In genomic region chr5:52738095-52738506, GRCh38 we compare ENCODE assay signal across 8 cellular contexts. TPM values are rescaled to one million over a fixed set of nuclear protein-coding genes. Genes with fewer than 3 reads are reported as not detected.
DNase-seq lines count a peak whose midpoint lies in the region; ATAC-seq, FAIRE-seq and TF ChIP-seq lines count a peak whose summit lies in the region.

No MANE protein-coding gene starts in this region.

- TF ChIP-seq EP300 in K562 (IDR thresholded peaks at IDR 0.05; ENCODE audit: low read length), result no peak
- no peak for TF ChIP-seq EP300 in upper lobe of left lung (IDR thresholded peaks at IDR 0.05)

- no peaks in the 10 kb centered on the region for H3K36me3 ChIP-seq in CD4-positive, alpha-beta memory T cell (ENCODE audit: insufficient read depth, low read length)
- H3K36me3 ChIP-seq in K562 (ENCODE audit: control insufficient read depth, insufficient read depth, low read length) (no peaks in the 10 kb centered on the region), upper lobe of left lung (no peaks in the 10 kb centered on the region), vagina (no peaks in the 10 kb centered on the region)

- peaks cover 19 to 45% (median 31%) of the 10 kb centered on the region in 4 donors for H3K4me1 Mint-ChIP-seq in CD4-positive, alpha-beta memory T cell

- TF ChIP-seq POLR2A in K562 (conservative IDR thresholded peaks at IDR 0.05), result no peak
- no peak for TF ChIP-seq POLR2A in upper lobe of left lung (IDR thresholded peaks at IDR 0.05)
- TF ChIP-seq POLR2A in vagina (IDR thresholded peaks at IDR 0.05), result no peak

- H3K27me3 ChIP-seq in CD4-positive, alpha-beta memory T cell (ENCODE audit: insufficient read depth, low read length), result no peaks in the 10 kb centered on the region
- H3K27me3 ChIP-seq in K562 (ENCODE audit: control insufficient read depth in 2 of 2, insufficient read depth in 2 of 2, low read length in 2 of 2), result no peaks in the 10 kb centered on the region
- no peaks in the 10 kb centered on the region for H3K27me3 ChIP-seq in upper lobe of left lung
- no peaks in the 10 kb centered on the region for H3K27me3 ChIP-seq in vagina

- TF ChIP-seq CTCF in K562 (IDR thresholded peaks at IDR 0.05 in 2 of 3, conservative IDR thresholded peaks at IDR 0.05 in 1 of 3; ENCODE audit: insufficient read depth in 2 of 3, low read depth in 1 of 3, low read length in 3 of 3) (no peak), upper lobe of left lung (IDR thresholded peaks at IDR 0.05) (no peak), vagina (IDR thresholded peaks at IDR 0.05) (no peak)

- no peaks in the 10 kb centered on the region for H4K20me1 ChIP-seq in K562 (replicated peaks; ENCODE audit: control insufficient read depth, insufficient read depth, low read length)

- no peak overlapping the region for H3K4me3 ChIP-seq in CD4-positive, alpha-beta memory T cell (ENCODE audit: low read length in 2 of 2)
- H3K4me3 ChIP-seq in K562 (no peak overlapping the region), upper lobe of left lung (no peak overlapping the region), vagina (no peak overlapping the region)

- peak overlapping the region in 6 of 7 donors; percentile 17 to 82 (median 58) for H3K27ac Mint-ChIP-seq in CD4-positive, alpha-beta memory T cell

- H3K27ac ChIP-seq in CD4-positive, alpha-beta memory T cell (ENCODE audit: low read depth, low read length), result no peak overlapping the region
- H3K27ac ChIP-seq in K562 (ENCODE audit: extremely low read depth, low read depth, low read length) (no peak overlapping the region), upper lobe of left lung (no peak overlapping the region), vagina (no peak overlapping the region)

- in situ Hi-C loops in K562 (cut with MboI), result no loop called here

- FAIRE-seq in K562 (lab: Jason Lieb, UNC), result peak; percentile 15

- POLR2A ChIA-PET in CD4-positive, alpha-beta memory T cell (lab: Charles Lee; ENCODE audit: partially characterized antibody), result interaction anchor here (1.0 to 3.4 kb wide), 5 partner anchors 12 to 38 kb away, joined by 3 to 23 read pairs (median 4); no protein-coding TSS in a partner anchor
- POLR2A ChIA-PET in K562 (lab: Yijun Ruan, JAX), result no interaction called here

- peaks cover 0 to 6% (median 0%) of the 10 kb centered on the region in 8 donors for H3K9me3 Mint-ChIP-seq in CD4-positive, alpha-beta memory T cell

- CTCF ChIA-PET in CD4-positive, alpha-beta memory T cell (lab: Charles Lee; ENCODE audit: partially characterized antibody), result interaction anchor here (1.4 to 1.5 kb wide), 2 partner anchors 28 to 44 kb away, joined by 3 to 5 read pairs; no protein-coding TSS in a partner anchor
- CTCF ChIA-PET in K562 (lab: Yijun Ruan, JAX; ENCODE audit: low intra/inter-chr PET ratio), result no interaction called here

- H3K4me2 ChIP-seq in K562 (ENCODE audit: insufficient read depth, low read length), result no peak overlapping the region

- H3K36me3 Mint-ChIP-seq in CD4-positive, alpha-beta memory T cell, result peaks cover 0 to 3% of the 10 kb centered on the region in 2 donors

- H3K9ac ChIP-seq in K562 (ENCODE audit: insufficient read depth in 1 of 2, low read depth in 2 of 2, low read length in 2 of 2), result no peak overlapping the region

- peak; percentile 83 for ATAC-seq in GM19395 (IDR thresholded peaks at IDR 0.05; ENCODE audit: unreplicated experiment)
- peak; percentile 80 for ATAC-seq in HG03457 (IDR thresholded peaks at IDR 0.05; ENCODE audit: unreplicated experiment)
- ATAC-seq in K562, result no peak
- ATAC-seq in upper lobe of left lung (ENCODE audit: low FRiP score in 2 of 2), result no peak
- no peak for ATAC-seq in HG03045 (IDR thresholded peaks at IDR 0.05; ENCODE audit: unreplicated experiment)

- H2AFZ ChIP-seq in K562 (ENCODE audit: low read depth, low read length), result no peak overlapping the region

- H3K27me3 Mint-ChIP-seq in CD4-positive, alpha-beta memory T cell, result no peaks in the 10 kb centered on the region

- no peaks in the 10 kb centered on the region for H3K79me2 ChIP-seq in K562 (ENCODE audit: control insufficient read depth, insufficient read depth, low read length)

- BruUV-seq in K562 (replicated peaks; lab: Mats Ljungman, UMichigan), result no TSS peak

- H3K4me1 ChIP-seq in CD4-positive, alpha-beta memory T cell (ENCODE audit: insufficient read depth, low read length), result peaks cover 27% of the 10 kb centered on the region
- H3K4me1 ChIP-seq in K562 (replicated peaks in 1 of 2; ENCODE audit: control insufficient read depth in 2 of 2, insufficient read depth in 2 of 2, low read length in 2 of 2), result no peaks in the 10 kb centered on the region
- peaks cover 0 to 7% (median 4%) of the 10 kb centered on the region in 4 donors for H3K4me1 ChIP-seq in upper lobe of left lung
- H3K4me1 ChIP-seq in vagina, result no peaks in the 10 kb centered on the region

- peak overlapping the region in 7 of 8 donors; percentile 2 to 72 (median 41) for H3K4me3 Mint-ChIP-seq in CD4-positive, alpha-beta memory T cell

- H3K9me1 ChIP-seq in K562 (ENCODE audit: control insufficient read depth, insufficient read depth, low read length), result no peaks in the 10 kb centered on the region

- TF ChIP-seq RAD21 in K562 (CRISPR knock-in tag; conservative IDR thresholded peaks at IDR 0.05 in 1 of 2, IDR thresholded peaks at IDR 0.05 in 1 of 2), result no peak

- no peak for DNase-seq in CD4-positive, alpha-beta memory T cell
- DNase-seq in K562 (ENCODE audit: extremely low read depth in 1 of 4, low spot score in 3 of 4) (no peak), UCSD-AML1 (lab: John Stamatoyannopoulos, UW; ENCODE audit: unreplicated experiment) (no peak), upper lobe of left lung (no peak), vagina (ENCODE audit: extremely low spot score in 2 of 2) (no peak)

- H3K9me3 ChIP-seq in CD4-positive, alpha-beta memory T cell (ENCODE audit: control insufficient read depth in 1 of 2, low read length in 2 of 2), result no peaks in the 10 kb centered on the region
- H3K9me3 ChIP-seq in K562 (replicated peaks; ENCODE audit: control insufficient read depth, insufficient read depth, low read depth, low read length) (no peaks in the 10 kb centered on the region), upper lobe of left lung (no peaks in the 10 kb centered on the region), vagina (no peaks in the 10 kb centered on the region)

- intact Hi-C loops in CD4-positive, alpha-beta memory T cell (cut with micrococcal nuclease), result no loop called here
- intact Hi-C loops in K562 (cut with micrococcal nuclease), result no loop called here
- intact Hi-C loops in vagina (cut with DNase I), result no loop called here

RNA-seq across cellular contexts. Expression of gene ITGA1, which starts 49.6 kb away (rescaled TPM):
- 1 to 10 TPM; 4.2 to 5.8 TPM for total RNA-seq in CD4-positive, alpha-beta memory T cell
- polyA plus RNA-seq in CD4-positive, alpha-beta memory T cell, result 1 to 10 TPM; 1.9 to 5.5 TPM
- total RNA-seq in K562 (2011; cell fraction: chromatin; rRNA removed; ENCODE audit: low replicate concordance), result not detected in 2 replicates
- total RNA-seq in K562 (2011; cell fraction: nucleolus; rRNA removed), result not detected in 2 replicates
- total RNA-seq in K562 (2011; cell fraction: nucleoplasm; rRNA removed), result not detected in 2 replicates
- total RNA-seq in K562 (2014; rRNA removed), result not detected in 2 replicates
- total RNA-seq in K562 (2014; rRNA removed; fragmentation: Illumina TruSeq; extraction: Trizol), result 0.04 TPM in 1 of 2 replicates, not detected in the other
- total RNA-seq in K562 (2015; rRNA removed; fragmentation: Illumina TruSeq; extraction: Trizol), result not detected in 2 replicates
- total RNA-seq in K562 (2021), result 0.11 and 0.22 TPM in 2 replicates
- 0.03 TPM in 1 of 2 replicates, not detected in the other for polyA plus RNA-seq in K562 (2011; rRNA removed)
- polyA plus RNA-seq in K562 (2011; cell fraction: cytosol; rRNA removed), result not detected in 2 replicates
- 0.07 TPM in 1 of 2 replicates, not detected in the other for polyA plus RNA-seq in K562 (2011; cell fraction: nucleus; rRNA removed)
- not detected in 2 replicates for polyA plus RNA-seq in K562 (2012)
- not detected in 2 replicates for polyA plus RNA-seq in K562 (2014; fragmentation: Illumina TruSeq; extraction: Trizol)
- polyA plus RNA-seq in K562 (2014; fragmentation: Nextera tagmentation; extraction: Ambion mirVana), result not detected
- polyA plus RNA-seq in K562 (2014; rRNA removed), result not detected in 2 replicates
- not detected in 2 replicates for polyA minus RNA-seq in K562 (2011; rRNA and poly(A)+ RNA removed)
- polyA minus RNA-seq in K562 (2011; cell fraction: cytosol; rRNA and poly(A)+ RNA removed), result 0.09 TPM in 1 of 2 replicates, not detected in the other
- not detected in 2 replicates for polyA minus RNA-seq in K562 (2011; cell fraction: nucleus; rRNA and poly(A)+ RNA removed)
- total RNA-seq in upper lobe of left lung, result 100 to 1,000 TPM in 1 of 6 donors, 10 to 100 TPM in 5; 19.9 to 134 (median 60.8) TPM
- 42.7 TPM for total RNA-seq in vagina

RNA-seq across cellular contexts. Expression of gene PELO, which starts 49.6 kb away (rescaled TPM):
- 10 to 100 TPM; 11.9 to 12.4 TPM for total RNA-seq in CD4-positive, alpha-beta memory T cell
- polyA plus RNA-seq in CD4-positive, alpha-beta memory T cell, result 1 to 10 TPM; 5.7 to 8.3 TPM
- total RNA-seq in K562 (2011; cell fraction: chromatin; rRNA removed; ENCODE audit: low replicate concordance), result 9.5 and 12.0 TPM in 2 replicates
- total RNA-seq in K562 (2011; cell fraction: nucleolus; rRNA removed), result 16.2 TPM in 2 replicates
- total RNA-seq in K562 (2011; cell fraction: nucleoplasm; rRNA removed), result 12.4 and 14.2 TPM in 2 replicates
- total RNA-seq in K562 (2014; rRNA removed), result 11.9 and 14.5 TPM in 2 replicates
- total RNA-seq in K562 (2014; rRNA removed; fragmentation: Illumina TruSeq; extraction: Trizol), result 9.5 and 9.8 TPM in 2 replicates
- 11.4 and 11.5 TPM in 2 replicates for total RNA-seq in K562 (2015; rRNA removed; fragmentation: Illumina TruSeq; extraction: Trizol)
- 9.6 and 11.3 TPM in 2 replicates for total RNA-seq in K562 (2021)
- polyA plus RNA-seq in K562 (2011; rRNA removed), result 13.5 and 14.6 TPM in 2 replicates
- polyA plus RNA-seq in K562 (2011; cell fraction: cytosol; rRNA removed), result 11.2 and 11.5 TPM in 2 replicates
- polyA plus RNA-seq in K562 (2011; cell fraction: nucleus; rRNA removed), result 7.1 and 12.1 TPM in 2 replicates
- 7.6 and 7.7 TPM in 2 replicates for polyA plus RNA-seq in K562 (2012)
- polyA plus RNA-seq in K562 (2014; fragmentation: Illumina TruSeq; extraction: Trizol), result 9.3 TPM in 2 replicates
- 1 to 10 TPM; 5.8 to 8.9 TPM for polyA plus RNA-seq in K562 (2014; fragmentation: Nextera tagmentation; extraction: Ambion mirVana)
- 8.3 and 10.7 TPM in 2 replicates for polyA plus RNA-seq in K562 (2014; rRNA removed)
- 15.5 and 15.9 TPM in 2 replicates for polyA minus RNA-seq in K562 (2011; rRNA and poly(A)+ RNA removed)
- polyA minus RNA-seq in K562 (2011; cell fraction: cytosol; rRNA and poly(A)+ RNA removed), result 9.7 and 10.3 TPM in 2 replicates
- polyA minus RNA-seq in K562 (2011; cell fraction: nucleus; rRNA and poly(A)+ RNA removed), result 13.2 and 28.7 TPM in 2 replicates
- total RNA-seq in upper lobe of left lung, result 10 to 100 TPM; 15.0 to 42.3 (median 28.7) TPM
- total RNA-seq in vagina, result 11.8 TPM

Comparison
In these comparisons a context has a peak if more than half of its experiments do, and no peak if none do; other contexts are left out.
1. ATAC-seq: peak in GM19395 (single experiment) and HG03457 (single experiment); none in K562 (single experiment), upper lobe of left lung (0 of 2) and HG03045 (single experiment).
2. RNA of gene ITGA1, which starts 49.6 kb away (total RNA-seq): 19.9 to 134 TPM in upper lobe of left lung, 42.7 TPM in vagina (single experiment) and 4.2 to 5.8 TPM in CD4-positive, alpha-beta memory T cell; 0.04 to 0.22 TPM in K562; every median in the first group is over 4 times any median in the second.